ENCODE assay signal across 12 cellular contexts in the genomic region with DNA sequence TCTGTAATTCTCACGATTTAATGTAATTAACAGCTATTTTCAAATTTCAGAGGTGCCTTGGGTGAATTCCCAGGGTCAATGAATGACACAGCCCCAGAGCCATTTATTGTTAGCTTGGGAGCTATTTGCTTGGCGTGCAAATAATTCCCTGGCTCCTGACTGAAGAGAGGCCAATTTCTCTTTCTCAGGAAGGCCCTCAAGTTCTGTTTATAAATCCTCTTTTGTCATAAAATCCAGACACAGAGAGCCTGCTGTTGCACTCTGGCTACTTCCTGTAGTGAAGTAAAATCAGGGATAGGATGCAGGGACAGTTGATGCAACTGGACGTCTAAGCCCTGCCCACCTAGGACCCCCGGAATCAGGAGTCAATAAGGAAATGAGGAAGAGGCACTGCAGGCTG.
DNase-seq lines count a peak whose midpoint lies in the region; ATAC-seq and TF ChIP-seq lines count a peak whose summit lies in the region.
"Had no signal": no experiment of that assay in that cellular context is flagged by ENCODE, and none has a peak within 500 bp of the region (broad histone marks: within the 10 kb centered on the region; RNA-seq: fewer than 3 reads in every experiment).

No MANE protein-coding gene starts in this region.

- 16 to 18% methylated on average over 2 to 3 of the region's 4 CpGs for WGBS in gastroesophageal sphincter (ENCODE audit: low coverage in 1 of 2), 2 donors
- no CpG with 5 or more reads among the region's 4 CpGs for WGBS in mesendoderm (ENCODE audit: extremely low coverage, insufficient coverage, low lambda C conversion rate)

- H3K4me1 ChIP-seq in gastroesophageal sphincter = peaks cover 23 to 56% (median 24%) of the 10 kb centered on the region in 3 donors
- peaks cover 56% of the 10 kb centered on the region for H3K4me1 ChIP-seq in skeletal muscle satellite cell (ENCODE audit: control insufficient read depth, insufficient read depth, low read length)
- peaks cover 10% of the 10 kb centered on the region for H3K4me1 ChIP-seq in mesendoderm (ENCODE audit: control insufficient read depth, low read depth, low read length)
- H3K4me1 ChIP-seq: right lobe of liver had no signal

- H3K4me2 ChIP-seq in skeletal muscle satellite cell (ENCODE audit: low read length) = peak overlapping the region; percentile 56
- H3K4me2 ChIP-seq in mesendoderm (ENCODE audit: low read length) = no peak overlapping the region

- H2BK5ac ChIP-seq in mesendoderm (ENCODE audit: low read length) = no peak overlapping the region

- H3K4me3 ChIP-seq in gastroesophageal sphincter = no peak overlapping the region
- H3K4me3 ChIP-seq in skeletal muscle satellite cell (ENCODE audit: low read length) = no peak overlapping the region
- no peak overlapping the region for H3K4me3 ChIP-seq in mesendoderm (ENCODE audit: low read length)
- H3K4me3 ChIP-seq: coronary artery, right lobe of liver had no signal

- no peak for TF ChIP-seq CTCF in gastroesophageal sphincter (IDR thresholded peaks at IDR 0.05)

- no peaks in the 10 kb centered on the region for H3K79me1 ChIP-seq in mesendoderm (ENCODE audit: low read length)

- no peak overlapping the region for H4K5ac ChIP-seq in mesendoderm (ENCODE audit: low read length)

- no peak for ATAC-seq in gastroesophageal sphincter
- ATAC-seq in left lobe of liver = no peak
- ATAC-seq: right lobe of liver had no signal

- TF ChIP-seq EP300 in gastroesophageal sphincter (IDR thresholded peaks at IDR 0.05) = no peak

- H3K4ac ChIP-seq in mesendoderm (ENCODE audit: low read depth, low read length) = no peak overlapping the region

- H3K27ac ChIP-seq in gastroesophageal sphincter (peak overlapping the region; percentile 77 to 81 (median 80)), mesendoderm (ENCODE audit: low read depth, low read length) (no peak overlapping the region)
- H3K27ac ChIP-seq: right lobe of liver had no signal

- no peak overlapping the region for H2AK5ac ChIP-seq in mesendoderm (ENCODE audit: low read length)

- peak overlapping the region; percentile 85 for H3K9ac ChIP-seq in skeletal muscle satellite cell (ENCODE audit: low read depth, low read length)
- H3K9ac ChIP-seq in mesendoderm (ENCODE audit: low read length) = no peak overlapping the region

- H3K23ac ChIP-seq in mesendoderm (ENCODE audit: low read length) = no peak overlapping the region

- H2BK120ac ChIP-seq in mesendoderm (ENCODE audit: low read depth, low read length) = no peak overlapping the region

- no peak overlapping the region for H3K18ac ChIP-seq in mesendoderm (ENCODE audit: low read length)

- TF ChIP-seq POLR2A in gastroesophageal sphincter (IDR thresholded peaks at IDR 0.05) = no peak

- H3K36me3 ChIP-seq in gastroesophageal sphincter (no peaks in the 10 kb centered on the region), skeletal muscle satellite cell (ENCODE audit: insufficient read depth, low read length) (no peaks in the 10 kb centered on the region), mesendoderm (ENCODE audit: control insufficient read depth, insufficient read depth, low read length) (no peaks in the 10 kb centered on the region)
- H3K36me3 ChIP-seq: right lobe of liver had no signal

- H3K79me2 ChIP-seq in mesendoderm (ENCODE audit: control insufficient read depth, insufficient read depth, low read length) = no peaks in the 10 kb centered on the region

- in situ Hi-C loops in SK-MEL-5 (cut with HindIII; ENCODE audit: low pct_unique_long_range_greater_than_20kb, low sequenced_read_pairs) = no loop called here

- no peak overlapping the region for H4K8ac ChIP-seq in mesendoderm (ENCODE audit: low read depth, low read length)

- DNase-seq in EL (peak; percentile 42), SK-MEL-5 (ENCODE audit: low read depth, low spot score) (peak; percentile 43), left lobe of liver (ENCODE audit: low spot score) (no peak), NCI-H1048 (lab: John Stamatoyannopoulos, UW) (no peak), mesendoderm (no peak), inferior parietal cortex (ENCODE audit: extremely low spot score) (no peak)
- DNase-seq: activated T-cell treated with anti-CD3 and anti-CD28 coated beads, Interleukin-2, amount 50 U/mL, for 1 hour; NCI-H526; right lobe of liver had no signal

- H3K56ac ChIP-seq in mesendoderm (ENCODE audit: low read length) = no peak overlapping the region

- no peaks in the 10 kb centered on the region for H3K27me3 ChIP-seq in gastroesophageal sphincter
- H3K27me3 ChIP-seq in skeletal muscle satellite cell (ENCODE audit: control insufficient read depth, insufficient read depth, low read length) = no peaks in the 10 kb centered on the region
- no peaks in the 10 kb centered on the region for H3K27me3 ChIP-seq in mesendoderm (ENCODE audit: insufficient read depth, low read length, poor library complexity)
- H3K27me3 ChIP-seq: right lobe of liver had no signal

- H2BK15ac ChIP-seq in mesendoderm (replicated peaks; ENCODE audit: low read depth) = no peak overlapping the region

- H3K9me3 ChIP-seq in gastroesophageal sphincter (no peaks in the 10 kb centered on the region), skeletal muscle satellite cell (replicated peaks; ENCODE audit: low read length) (no peaks in the 10 kb centered on the region)
- H3K9me3 ChIP-seq: right lobe of liver had no signal

Comparison
In these comparisons a context has a peak if more than half of its experiments do, and no peak if none do; other contexts are left out.
1. DNase-seq: peak in EL (single experiment) and SK-MEL-5 (single experiment); none in left lobe of liver (single experiment), NCI-H1048 (single experiment), mesendoderm (single experiment) and inferior parietal cortex (single experiment).